In the genomic region with DNA sequence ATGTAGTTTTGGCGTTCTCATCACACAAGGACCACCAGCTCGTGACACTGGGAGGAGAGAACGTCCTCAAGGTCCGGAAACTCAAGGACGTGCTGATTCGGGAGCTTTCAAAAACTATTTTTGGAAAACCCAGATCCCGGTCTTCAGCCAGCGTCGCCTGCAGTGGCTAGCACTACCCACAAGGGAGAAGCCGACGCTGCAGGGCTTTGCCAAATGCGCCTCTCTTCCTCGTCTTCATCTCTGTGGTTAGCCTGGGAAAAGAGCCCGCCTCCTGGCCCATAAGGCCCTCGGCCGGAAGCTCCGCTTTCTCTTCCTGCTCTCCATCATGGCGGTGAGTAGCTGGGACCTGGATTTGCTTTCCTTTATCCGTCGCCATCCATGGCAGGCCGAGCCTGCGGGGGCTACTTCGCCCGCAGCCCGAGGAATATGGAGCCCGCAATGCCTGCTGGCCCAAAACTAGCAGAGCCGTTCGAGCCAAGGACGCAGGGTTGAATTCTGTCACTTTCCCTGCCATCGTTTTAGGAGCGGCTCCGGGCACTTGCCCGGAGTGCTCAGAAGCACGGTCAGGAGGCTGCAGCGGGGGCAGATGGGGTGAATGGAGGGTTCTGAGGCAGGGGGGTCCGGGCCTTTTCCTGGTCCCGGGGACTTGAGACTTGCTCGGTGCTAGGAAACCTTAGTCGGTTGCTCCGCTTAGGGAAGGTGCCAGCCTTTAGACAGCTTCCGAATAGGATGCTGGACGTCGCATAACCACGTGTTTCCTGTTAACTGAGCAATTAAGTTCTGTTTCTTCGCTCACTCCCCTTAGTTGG, we compare ENCODE assay signal across 8 cellular contexts. TPM values are rescaled to one million over a fixed set of nuclear protein-coding genes. Genes with fewer than 3 reads are reported as not detected.
DNase-seq lines count a peak whose midpoint lies in the region; ATAC-seq and TF ChIP-seq lines count a peak whose summit lies in the region.

RPL11 (plus strand) TSS at position 308 of the 809 bp plus-strand sequence; CDS start at position 326, 18 bp downstream.

- CTCF ChIA-PET in AG04450 (lab: Charles Lee), result interaction anchor here (0.6 to 2.6 kb wide), 19 partner anchors 10 to 333 kb away, joined by 3 to 15 read pairs (median 4); no protein-coding TSS in a partner anchor
- CTCF ChIA-PET in activated B cell treated with CpG ODN at 0.5 μM for 24 hours (lab: Charles Lee), result interaction anchor here (0.6 to 3.5 kb wide), 20 partner anchors 8 to 228 kb away, joined by 3 to 40 read pairs (median 4); partner anchors contain the start of gene ELOA

- peak within 1 kb of the TSS; percentile 87 for H3K27ac ChIP-seq in AG04450 (ENCODE audit: low read depth, low read length)
- H3K27ac ChIP-seq in caudate nucleus (ENCODE audit: low read depth, low read length), result peak within 1 kb of the TSS; percentile 59
- peak within 1 kb of the TSS; percentile 84 to 93 (median 86) for H3K27ac ChIP-seq in spleen

- peak; percentile 85 for ATAC-seq in GM18907 (IDR thresholded peaks at IDR 0.05; ENCODE audit: unreplicated experiment)
- ATAC-seq in HG03159 (IDR thresholded peaks at IDR 0.05; ENCODE audit: unreplicated experiment), result peak; percentile 90
- peak; percentile 99 for ATAC-seq in activated B cell treated with CpG ODN at 0.5 μM for 24 hours (ENCODE audit: low read depth)

- peak; percentile 94 for DNase-seq in AG04450 (ENCODE audit: low read depth, low spot score)
- DNase-seq in NCI-H2227 treated with DMSO at 0.1 percent for 48 hours (lab: John Stamatoyannopoulos, UW), result peak; percentile 93
- DNase-seq in activated B cell treated with CpG ODN at 0.5 μM for 24 hours, result peak; percentile 73
- peak in 60 of 61 donors; percentile 40 to 97 (median 89) for DNase-seq in caudate nucleus (lab: John Stamatoyannopoulos, UW)
- peak; percentile 83 to 87 (median 84) for DNase-seq in immature natural killer cell
- DNase-seq in spleen, result peak; percentile 96

- WGBS in spleen, 5 donors, result 0 to 1% (median 0%) methylated on average over 44 to 45 of the region's 45 CpGs

- peak within 1 kb of the TSS; percentile 93 for H3K27ac Mint-ChIP-seq in activated B cell treated with CpG ODN at 0.5 μM for 24 hours
- H3K27ac Mint-ChIP-seq in immature natural killer cell, result peak within 1 kb of the TSS; percentile 90 to 94 (median 92)

- H3K9me3 ChIP-seq in AG04450 (ENCODE audit: control insufficient read depth, insufficient read depth, low read length) (peaks cover 9% of the 10 kb centered on the region; the same call in 1 of the 2 replicates), spleen (peaks cover 0 to 8% (median 6%) of the 10 kb centered on the region in 8 donors)

- peaks cover 20 to 54% (median 51%) of the 10 kb centered on the region in 6 donors for H3K4me1 ChIP-seq in spleen

- H3K27me3 ChIP-seq in AG04450 (ENCODE audit: control insufficient read depth, insufficient read depth, low read length) (no peaks in the 10 kb centered on the region), spleen (replicated peaks in 1 of 7) (no peaks in the 10 kb centered on the region)

- TF ChIP-seq CTCF in AG04450 (IDR thresholded peaks at IDR 0.05; ENCODE audit: low read depth, low read length) (peak; percentile 80), activated B cell treated with CpG ODN at 0.5 μM for 24 hours (IDR thresholded peaks at IDR 0.05) (peak; percentile 39), spleen (IDR thresholded peaks at IDR 0.05 in 8 of 11, conservative IDR thresholded peaks at IDR 0.05 in 3 of 11) (peak; percentile 81 to 93 (median 88))

- H3K36me3 Mint-ChIP-seq in activated B cell treated with CpG ODN at 0.5 μM for 24 hours (ENCODE audit: low read depth) (peaks cover 50% of the 10 kb centered on the region), immature natural killer cell (peaks cover 10 to 36% (median 19%) of the 10 kb centered on the region in 3 donors)

- TF ChIP-seq POLR2A in spleen (IDR thresholded peaks at IDR 0.05), result peak; percentile 36 to 74 (median 36)

- H3K9me3 Mint-ChIP-seq in activated B cell treated with CpG ODN at 0.5 μM for 24 hours (no peaks in the 10 kb centered on the region), immature natural killer cell (no peaks in the 10 kb centered on the region)

- H3K4me3 ChIP-seq in AG04450 (ENCODE audit: low read depth, low read length), result peak within 1 kb of the TSS; percentile 91
- H3K4me3 ChIP-seq in spleen, result peak within 1 kb of the TSS; percentile 60 to 87 (median 78)

- POLR2A ChIA-PET in AG04450 (lab: Yijun Ruan, JAX) (interaction anchor here (0.6 to 1.6 kb wide), 28 partner anchors 9 to 347 kb away, joined by 3 to 13 read pairs (median 3); partner anchors contain the start of genes ASAP3, ELOA, HNRNPR and ID3), activated B cell treated with CpG ODN at 0.5 μM for 24 hours (lab: Charles Lee) (interaction anchor here (0.5 to 10.8 kb wide), 35 partner anchors 8 to 1858 kb away, joined by 3 to 229 read pairs (median 4); partner anchors contain the start of genes CNR2, E2F2, ELOA and GALE)

- intact Hi-C loops in activated B cell treated with CpG ODN at 0.5 μM for 24 hours (cut with micrococcal nuclease), result loop anchor here (1.0 to 2.0 kb wide), 4 partner anchors 29 to 673 kb away; partner anchors contain the start of genes ELOA and KDM1A
- intact Hi-C loops in spleen (cut with DNase I; ENCODE audit: low total_unique reads), result loop anchor here (10.0 kb wide), 1 partner anchor 53 kb away; the partner anchor contains the start of gene ELOA

- no peaks in the 10 kb centered on the region for H3K27me3 Mint-ChIP-seq in activated B cell treated with CpG ODN at 0.5 μM for 24 hours
- peaks cover 0 to 4% (median 0%) of the 10 kb centered on the region in 3 donors for H3K27me3 Mint-ChIP-seq in immature natural killer cell (ENCODE audit: low read depth in 3 of 3)

- H3K4me1 Mint-ChIP-seq in activated B cell treated with CpG ODN at 0.5 μM for 24 hours, result peaks cover 46% of the 10 kb centered on the region
- H3K4me1 Mint-ChIP-seq in immature natural killer cell, result peaks cover 44 to 52% of the 10 kb centered on the region in 2 donors

- H3K4me3 Mint-ChIP-seq in activated B cell treated with CpG ODN at 0.5 μM for 24 hours (peak within 1 kb of the TSS; percentile 98), immature natural killer cell (peak within 1 kb of the TSS; percentile 89 to 97 (median 94))

- peaks cover 0 to 44% (median 39%) of the 10 kb centered on the region in 6 donors for H3K36me3 ChIP-seq in spleen

RNA-seq across cellular contexts. Expression of gene RPL11, which starts in this region (rescaled TPM):
- 1,898 and 2,055 TPM in 2 replicates for polyA plus RNA-seq in AG04450 (2011; rRNA removed)
- polyA minus RNA-seq in AG04450 (2011; rRNA and poly(A)+ RNA removed), result 413 and 429 TPM in 2 replicates
- total RNA-seq in activated B cell treated with CpG ODN at 0.5 μM for 24 hours, result 1,956 and 2,021 TPM in 2 replicates
- polyA plus RNA-seq in immature natural killer cell, result 100 to 1,000 TPM; 524 to 763 (median 531) TPM
- 1,000 to 10,000 TPM in 4 of 7 donors, 100 to 1,000 TPM in 3; 864 to 1,229 (median 1,082) TPM for total RNA-seq in spleen
- 1,000 to 10,000 TPM; 4,161 to 6,089 (median 5,782) TPM for polyA plus RNA-seq in spleen

Comparison
In these comparisons a context has a peak if more than half of its experiments do, and no peak if none do; other contexts are left out.
1. Peak in every context shown above with its lines: DNase-seq, ATAC-seq, H3K4me3 ChIP-seq and H3K27ac ChIP-seq.